25 cellular contexts compared by ENCODE assay signal in the genomic region with DNA sequence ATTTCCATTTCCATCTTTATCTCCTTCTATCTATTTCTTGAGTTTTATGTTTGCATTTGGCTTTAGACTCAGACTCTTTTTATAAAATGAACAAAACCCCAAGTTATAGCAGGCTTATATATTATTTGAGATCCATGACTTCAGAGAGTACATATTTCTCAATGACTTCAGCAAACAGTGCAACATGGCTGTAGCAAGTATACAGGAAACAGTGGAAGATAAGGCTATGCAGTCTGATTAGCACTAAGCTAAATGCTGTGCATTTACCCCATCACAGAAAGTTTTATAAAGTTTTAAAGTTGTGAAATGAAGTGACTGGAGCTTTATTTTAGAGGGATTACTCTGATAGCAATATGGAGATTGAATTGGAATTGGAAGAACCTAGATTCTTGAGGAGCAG.
"Had no signal": no experiment of that assay in that cellular context is flagged by ENCODE, and none has a peak within 500 bp of the region (broad histone marks: within the 10 kb centered on the region; RNA-seq: fewer than 3 reads in every experiment).

No MANE protein-coding gene starts in this region.

- H3K4me3 ChIP-seq: left lung, lower lobe of right lung, pancreas, prostate gland, sigmoid colon, tibial nerve, uterus had no signal

- H3K4me1 ChIP-seq: left lung, lower lobe of right lung, pancreas, prostate gland, sigmoid colon, uterus had no signal

- H3K9me3 ChIP-seq: left lung, lower lobe of right lung, pancreas, prostate gland, sigmoid colon, tibial nerve, uterus had no signal

- ATAC-seq: left colon; left lung; lower lobe of right lung; naive thymus-derived CD8-positive, alpha-beta T cell; pancreas; right cardiac atrium; stimulated activated memory B cell treated with anti-CD40 and anti-IgM and Interleukin-4, amounts not matched to agents 10 μg/mL and 1 μg/mL and 100 μg/mL, for 72 hours; stimulated activated naive CD8-positive, alpha-beta T cell treated with anti-CD3 and anti-CD28 coated beads, Interleukin-15, amount 100 ng/mL, for 72 hours had no signal

- H3K36me3 ChIP-seq: left lung, lower lobe of right lung, pancreas, prostate gland, sigmoid colon, tibial nerve, uterus had no signal

- H3K27me3 ChIP-seq: left lung, pancreas, sigmoid colon, tibial nerve, uterus had no signal

- DNase-seq: kidney glomerular epithelial cell; left colon; left lung; lower lobe of right lung; mammary epithelial cell; mesenchymal stem cell; naive thymus-derived CD8-positive, alpha-beta T cell; nucleus accumbens; pancreas; posterior cingulate gyrus; retina; right cardiac atrium; sigmoid colon; small intestine; stimulated activated CD4-positive, alpha-beta T cell treated with anti-CD3 and anti-CD28 coated beads, Interleukin-1b, Interleukin-23, amount 100 ng/mL, for 48 hours; stimulated activated CD4-positive, alpha-beta T cell treated with anti-CD3 and anti-CD28 coated beads, Interleukin-2, amount 100 ng/mL, for 48 hours; stimulated activated CD4-positive, alpha-beta T cell treated with anti-CD3 and anti-CD28 coated beads, Interleukin-4, amount 100 ng/mL, for 4 hours; stimulated activated CD8-positive, alpha-beta memory T cell treated with anti-CD3 and anti-CD28 coated beads, Interleukin-4, amount 100 ng/mL, for 48 hours; stimulated activated naive CD4-positive, alpha-beta T cell treated with Interleukin-2 at 50 U/mL for 16 hours; stimulated activated naive CD8-positive, alpha-beta T cell treated with anti-CD3 and anti-CD28 coated beads, Interleukin-15, amount 100 ng/mL, for 72 hours; substantia nigra; uterus had no signal

- H3K27ac ChIP-seq: left lung, lower lobe of right lung, pancreas, prostate gland, sigmoid colon, tibial nerve, uterus had no signal
